Comparison of ENCODE assay signal across 8 cellular contexts in the genomic region with DNA sequence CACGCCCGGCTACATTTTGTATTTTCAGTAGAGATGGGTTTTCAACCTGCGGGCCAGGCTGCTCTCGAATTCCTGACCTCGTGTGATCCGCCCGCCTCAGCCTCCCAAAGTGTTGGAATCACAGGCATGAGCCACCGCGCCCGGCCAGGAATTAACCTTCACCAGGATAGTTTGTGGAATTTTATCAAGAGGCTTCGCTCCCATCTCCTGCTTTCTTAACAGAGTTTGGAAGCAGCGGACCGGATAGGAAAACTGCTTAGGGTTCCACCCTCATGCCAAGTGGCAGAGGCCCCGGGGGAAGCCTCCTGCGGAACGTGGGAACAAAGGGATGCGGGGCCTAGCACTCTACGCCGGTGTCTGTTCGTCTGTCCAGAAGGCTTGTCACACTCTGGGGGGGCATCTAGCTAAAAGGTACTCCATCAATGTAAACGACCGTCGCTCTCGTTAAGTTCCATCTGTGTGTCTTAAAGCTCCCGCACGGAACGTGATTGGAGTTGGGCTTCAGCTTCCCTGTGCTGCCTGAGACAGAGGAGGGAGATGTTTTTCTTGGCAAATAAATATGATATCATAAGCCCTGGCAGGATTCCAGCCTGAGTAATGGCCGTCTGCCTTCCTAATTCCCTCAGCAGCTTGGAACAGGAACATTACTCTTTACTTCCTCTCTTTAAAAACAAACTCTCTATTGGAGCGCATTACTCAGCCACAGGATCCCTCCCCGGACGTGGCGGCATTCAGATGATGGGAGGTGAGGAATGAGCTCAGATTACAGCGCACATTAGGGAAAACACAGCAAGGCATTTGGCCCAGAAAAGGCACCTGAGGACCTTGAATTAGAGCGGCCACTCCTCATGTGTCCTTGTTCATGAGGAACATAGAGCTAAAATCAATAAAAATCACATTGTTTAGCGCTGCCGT.
A peak's percentile ranks its signal among the peaks of the same experiment; 100 is the strongest.
DNase-seq lines count a peak whose midpoint lies in the region; ATAC-seq and TF ChIP-seq lines count a peak whose summit lies in the region.

No MANE protein-coding gene starts in this region.

- H3K4me1 Mint-ChIP-seq in activated naive CD8-positive, alpha-beta T cell treated with anti-CD3 and anti-CD28 coated beads for 36 hours: no peaks in the 10 kb centered on the region

- H3K36me3 Mint-ChIP-seq in activated naive CD8-positive, alpha-beta T cell treated with anti-CD3 and anti-CD28 coated beads for 36 hours: no peaks in the 10 kb centered on the region

- H3K9me3 Mint-ChIP-seq in activated naive CD8-positive, alpha-beta T cell treated with anti-CD3 and anti-CD28 coated beads for 36 hours: no peaks in the 10 kb centered on the region

- no peak overlapping the region for H3K4me3 Mint-ChIP-seq in activated naive CD8-positive, alpha-beta T cell treated with anti-CD3 and anti-CD28 coated beads for 36 hours

- intact Hi-C loops in sciatic nerve (cut with DNase I): no loop called here

- DNase-seq in AG04450 (ENCODE audit: low read depth, low spot score) (peak; percentile 90), M059J (ENCODE audit: low read depth) (peak; percentile 79), SK-N-DZ (ENCODE audit: low spot score) (peak; percentile 11), glomerular visceral epithelial cell (ENCODE audit: extremely low spot score) (peak; percentile 93), sciatic nerve (ENCODE audit: low spot score) (peak; percentile 75), T-helper 9 cell (no peak), NK-92 (lab: John Stamatoyannopoulos, UW; ENCODE audit: unreplicated experiment) (no peak)
- DNase-seq in activated naive CD8-positive, alpha-beta T cell treated with anti-CD3 and anti-CD28 coated beads for 36 hours: no peak

- POLR2A ChIA-PET in AG04450 (lab: Yijun Ruan, JAX): no interaction called here

- TF ChIP-seq CTCF in AG04450 (IDR thresholded peaks at IDR 0.05; ENCODE audit: low read depth, low read length): no peak

- H3K9me3 ChIP-seq in AG04450 (ENCODE audit: control insufficient read depth, insufficient read depth, low read length): no peaks in the 10 kb centered on the region; the same call in 1 of the 2 replicates

- peak overlapping the region; percentile 44 for H3K4me3 ChIP-seq in AG04450 (ENCODE audit: low read depth, low read length)

- H3K27ac Mint-ChIP-seq in activated naive CD8-positive, alpha-beta T cell treated with anti-CD3 and anti-CD28 coated beads for 36 hours: no peak overlapping the region

- ATAC-seq in sciatic nerve: peak; percentile 95

- H3K27me3 ChIP-seq in AG04450 (ENCODE audit: control insufficient read depth, insufficient read depth, low read length): no peaks in the 10 kb centered on the region

- CTCF ChIA-PET in AG04450 (lab: Charles Lee): interaction anchor here (0.7 to 1.7 kb wide), 6 partner anchors 8 to 145 kb away, joined by 3 to 11 read pairs (median 4); no protein-coding TSS in a partner anchor

- H3K27ac ChIP-seq in AG04450 (ENCODE audit: low read depth, low read length): peak overlapping the region; percentile 86

- no peaks in the 10 kb centered on the region for H3K27me3 Mint-ChIP-seq in activated naive CD8-positive, alpha-beta T cell treated with anti-CD3 and anti-CD28 coated beads for 36 hours

Comparison
In these comparisons a context has a peak if more than half of its experiments do, and no peak if none do; other contexts are left out.
1. DNase-seq: peak in AG04450 (single experiment), M059J (single experiment), SK-N-DZ (single experiment), glomerular visceral epithelial cell (single experiment) and sciatic nerve (single experiment); none in T-helper 9 cell (single experiment), NK-92 (single experiment) and activated naive CD8-positive, alpha-beta T cell treated with anti-CD3 and anti-CD28 coated beads for 36 hours (single experiment).